ENCODE assay signal across 31 cellular contexts in the genomic region with DNA sequence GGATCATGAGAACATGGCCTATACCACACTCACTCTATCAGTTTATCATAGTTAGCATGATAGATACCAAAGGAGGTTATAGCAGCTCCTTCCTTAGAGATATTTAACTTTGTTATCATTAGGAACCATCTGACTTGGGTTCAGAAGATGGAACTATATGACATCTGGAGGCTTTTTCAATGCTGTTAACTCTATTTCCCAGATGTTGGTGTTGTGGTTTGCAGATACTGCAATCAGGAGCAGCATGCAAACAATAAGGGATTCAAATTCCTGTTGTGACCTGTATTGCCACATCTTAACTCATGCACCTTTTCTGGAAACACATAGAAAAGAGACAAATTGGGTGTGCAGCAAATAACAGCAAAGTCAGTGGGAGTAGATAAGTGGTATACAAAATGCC.
"Had no signal": no experiment of that assay in that cellular context is flagged by ENCODE, and none has a peak within 500 bp of the region (broad histone marks: within the 10 kb centered on the region; RNA-seq: fewer than 3 reads in every experiment).

No MANE protein-coding gene starts in this region.

- FAIRE-seq: pancreas had no signal

- H3K36me3 Mint-ChIP-seq: naive thymus-derived CD4-positive, alpha-beta T cell; natural killer cell; neural progenitor cell; stimulated activated memory B cell treated with anti-CD40 and anti-IgM and Interleukin-4, amounts not matched to agents 10 μg/mL and 1 μg/mL and 100 μg/mL, for 72 hours; type B pancreatic cell had no signal

- H3K27ac Mint-ChIP-seq: naive thymus-derived CD4-positive, alpha-beta T cell; natural killer cell; nephron; neural progenitor cell; progenitor cell of endocrine pancreas; stimulated activated memory B cell treated with anti-CD40 and anti-IgM and Interleukin-4, amounts not matched to agents 10 μg/mL and 1 μg/mL and 100 μg/mL, for 72 hours; stimulated activated naive CD8-positive, alpha-beta T cell treated with anti-CD3 and anti-CD28 coated beads, Interleukin-15, amount 100 ng/mL, for 72 hours; type B pancreatic cell had no signal

- ATAC-seq: naive thymus-derived CD4-positive, alpha-beta T cell; natural killer cell; pancreas; psoas muscle; right cardiac atrium; sciatic nerve; stimulated activated memory B cell treated with anti-CD40 and anti-IgM and Interleukin-4, amounts not matched to agents 10 μg/mL and 1 μg/mL and 100 μg/mL, for 72 hours; stimulated activated naive CD8-positive, alpha-beta T cell treated with anti-CD3 and anti-CD28 coated beads, Interleukin-15, amount 100 ng/mL, for 72 hours; stimulated activated naive CD8-positive, alpha-beta T cell treated with anti-CD3 and anti-CD28 coated beads, Interleukin-15, Interleukin-2, amounts not matched to agents 100 U/mL and 50 U/mL, for 24 hours; upper lobe of right lung had no signal

- H3K4me2 ChIP-seq: neural progenitor cell, smooth muscle cell had no signal

- H3K27me3 Mint-ChIP-seq: naive thymus-derived CD4-positive, alpha-beta T cell; progenitor cell of endocrine pancreas; stimulated activated memory B cell treated with anti-CD40 and anti-IgM and Interleukin-4, amounts not matched to agents 10 μg/mL and 1 μg/mL and 100 μg/mL, for 72 hours; stimulated activated naive CD8-positive, alpha-beta T cell treated with anti-CD3 and anti-CD28 coated beads, Interleukin-15, amount 100 ng/mL, for 72 hours; type B pancreatic cell had no signal

- H3K4me3 ChIP-seq: neural progenitor cell, pancreas, psoas muscle, skin epidermis, smooth muscle cell, spleen, suprapubic skin, testis, tibial artery, transverse colon, upper lobe of right lung, uterus had no signal

- DNase-seq: naive thymus-derived CD4-positive, alpha-beta T cell; natural killer cell; occipital lobe; pancreas; posterior cingulate gyrus; psoas muscle; right cardiac atrium; spleen; stimulated activated CD4-positive, alpha-beta T cell treated with anti-CD3 and anti-CD28 coated beads, Interleukin-12 subunit alpha, Interleukin-12 subunit beta, amount 100 ng/mL, for 4 hours; stimulated activated CD4-positive, alpha-beta T cell treated with anti-CD3 and anti-CD28 coated beads, Interleukin-1b, Interleukin-23, amount 100 ng/mL, for 48 hours; stimulated activated CD4-positive, alpha-beta T cell treated with anti-CD3 and anti-CD28 coated beads, Interleukin-4, amount 100 ng/mL, for 1 hour; stimulated activated CD4-positive, alpha-beta T cell treated with anti-CD3 and anti-CD28 coated beads, Interleukin-4, amount 100 ng/mL, for 4 hours; stimulated activated CD8-positive, alpha-beta memory T cell treated with anti-CD3 and anti-CD28 coated beads, Interleukin-4, amount 100 ng/mL, for 48 hours; stimulated activated naive CD4-positive, alpha-beta T cell; stimulated activated naive CD8-positive, alpha-beta T cell treated with anti-CD3 and anti-CD28 coated beads, Interleukin-15, amount 100 ng/mL, for 72 hours; stimulated activated naive CD8-positive, alpha-beta T cell treated with anti-CD3 and anti-CD28 coated beads, Interleukin-15, Interleukin-2, amounts not matched to agents 100 U/mL and 50 U/mL, for 24 hours; substantia nigra; testis; tibial artery; transverse colon; upper lobe of right lung; uterus had no signal

- H3K4me3 Mint-ChIP-seq: naive thymus-derived CD4-positive, alpha-beta T cell; natural killer cell; nephron; neural progenitor cell; stimulated activated memory B cell treated with anti-CD40 and anti-IgM and Interleukin-4, amounts not matched to agents 10 μg/mL and 1 μg/mL and 100 μg/mL, for 72 hours; stimulated activated naive CD8-positive, alpha-beta T cell treated with anti-CD3 and anti-CD28 coated beads, Interleukin-15, amount 100 ng/mL, for 72 hours; type B pancreatic cell had no signal

- H3K9me3 ChIP-seq: pancreas, psoas muscle, suprapubic skin, testis, tibial artery, transverse colon, upper lobe of right lung, uterus had no signal

- H3K36me3 ChIP-seq: neural progenitor cell, pancreas, spleen, suprapubic skin, tibial artery, transverse colon, upper lobe of right lung, uterus had no signal

- H3K4me1 Mint-ChIP-seq: naive thymus-derived CD4-positive, alpha-beta T cell; natural killer cell; nephron; neural progenitor cell; stimulated activated memory B cell treated with anti-CD40 and anti-IgM and Interleukin-4, amounts not matched to agents 10 μg/mL and 1 μg/mL and 100 μg/mL, for 72 hours; stimulated activated naive CD8-positive, alpha-beta T cell treated with anti-CD3 and anti-CD28 coated beads, Interleukin-15, amount 100 ng/mL, for 72 hours had no signal

- H3K9ac ChIP-seq: neural progenitor cell had no signal

- H3K27me3 ChIP-seq: neural progenitor cell, pancreas, spleen, suprapubic skin, testis, tibial artery, transverse colon, upper lobe of right lung, uterus had no signal

- H3K4me1 ChIP-seq: pancreas, psoas muscle, spleen, suprapubic skin, testis, tibial artery, transverse colon, upper lobe of right lung, uterus had no signal

- H3K27ac ChIP-seq: neural progenitor cell, pancreas, psoas muscle, skin epidermis, spleen, suprapubic skin, testis, tibial artery, transverse colon, upper lobe of right lung, uterus had no signal

- H3K9me3 Mint-ChIP-seq: stimulated activated memory B cell treated with anti-CD40 and anti-IgM and Interleukin-4, amounts not matched to agents 10 μg/mL and 1 μg/mL and 100 μg/mL, for 72 hours; stimulated activated naive CD8-positive, alpha-beta T cell treated with anti-CD3 and anti-CD28 coated beads, Interleukin-15, amount 100 ng/mL, for 72 hours; type B pancreatic cell had no signal

- H2AFZ ChIP-seq: neural progenitor cell had no signal
